ENCODE assay signal across 9 cellular contexts in the genomic region with DNA sequence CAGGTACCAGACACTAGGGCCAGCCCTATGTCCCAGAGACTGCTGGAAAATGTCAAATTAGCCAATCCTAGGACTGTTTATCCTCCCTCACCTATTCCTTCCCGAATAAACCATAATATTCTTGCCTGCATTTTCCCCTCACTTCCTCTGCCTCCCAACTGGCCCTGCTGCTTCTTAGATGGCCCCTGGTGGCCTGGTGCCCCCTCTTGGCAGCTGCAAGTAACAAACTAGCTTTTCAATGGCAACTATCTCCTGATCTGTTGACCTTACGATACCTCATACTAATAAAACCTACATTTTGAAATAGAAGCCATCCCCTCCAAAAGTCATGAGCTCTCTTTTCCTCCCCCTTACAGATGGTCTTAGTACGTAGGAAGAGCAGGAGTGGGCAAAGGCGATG.
A peak's percentile ranks its signal among the peaks of the same experiment; 100 is the strongest.
DNase-seq lines count a peak whose midpoint lies in the region; ATAC-seq and TF ChIP-seq lines count a peak whose summit lies in the region.
"Had no signal": no experiment of that assay in that cellular context is flagged by ENCODE, and none has a peak within 500 bp of the region (broad histone marks: within the 10 kb centered on the region; RNA-seq: fewer than 3 reads in every experiment).

No MANE protein-coding gene starts in this region.

- H3K36me3 ChIP-seq in Loucy (ENCODE audit: insufficient read depth, low read length) = no peaks in the 10 kb centered on the region

- H3K27me3 Mint-ChIP-seq in nephron progenitor cell (ENCODE audit: low read depth, poor library complexity) = peaks cover 32% of the 10 kb centered on the region

- H3K27me3 ChIP-seq in Loucy (ENCODE audit: insufficient read depth, low read length, poor library complexity, severe bottlenecking) = no peaks in the 10 kb centered on the region

- H3K9me3 ChIP-seq in Loucy (ENCODE audit: insufficient read depth, low read depth, low read length) = no peaks in the 10 kb centered on the region

- peak; percentile 51 for DNase-seq in DMS 273 (lab: John Stamatoyannopoulos, UW; ENCODE audit: unreplicated experiment)
- no peak for DNase-seq in DMS 273 treated with DMSO at 0.1 percent for 48 hours (lab: John Stamatoyannopoulos, UW)
- no peak for DNase-seq in astrocyte of the cerebellum (ENCODE audit: low read depth)
- DNase-seq in nephron progenitor cell = no peak
- DNase-seq in Ammon's horn (ENCODE audit: low spot score) = no peak
- DNase-seq: activated T-cell treated with anti-CD3 and anti-CD28 coated beads, Interleukin-2, amount 50 U/mL, for 4 hours had no signal

- H4K20me1 ChIP-seq in Loucy (ENCODE audit: insufficient read depth, low read length, poor library complexity, severe bottlenecking) = no peaks in the 10 kb centered on the region

- no peaks in the 10 kb centered on the region for H3K36me3 Mint-ChIP-seq in nephron progenitor cell (ENCODE audit: low read depth)

- H3K79me2 ChIP-seq in Loucy (ENCODE audit: insufficient read depth, low read length) = no peaks in the 10 kb centered on the region

- H3K4me1 Mint-ChIP-seq in nephron progenitor cell = peaks cover 34% of the 10 kb centered on the region

- H3K9me3 Mint-ChIP-seq in nephron progenitor cell = no peaks in the 10 kb centered on the region
- H3K9me3 Mint-ChIP-seq: activated T-cell treated with anti-CD3 and anti-CD28 coated beads, Interleukin-2, amount 50 U/mL, for 4 hours had no signal

- no peak overlapping the region for H3K9ac ChIP-seq in Loucy (ENCODE audit: low read depth, low read length, poor library complexity, severe bottlenecking)

- no peak overlapping the region for H3K4me2 ChIP-seq in Loucy (ENCODE audit: low read depth, low read length, poor library complexity, severe bottlenecking)

- peaks cover 3% of the 10 kb centered on the region for H3K4me1 ChIP-seq in Loucy (ENCODE audit: insufficient read depth, low read length, poor library complexity, severe bottlenecking)

- H3F3A ChIP-seq in Loucy (ENCODE audit: low read depth) = no peaks in the 10 kb centered on the region

- no peak overlapping the region for H3K4me3 ChIP-seq in Loucy (ENCODE audit: low read length, poor library complexity, severe bottlenecking)
- no peak overlapping the region for H3K4me3 ChIP-seq in astrocyte of the cerebellum (ENCODE audit: low read depth, low read length)

- no peak overlapping the region for H3K27ac Mint-ChIP-seq in nephron progenitor cell

- in situ Hi-C loops in astrocyte of the cerebellum (cut with HindIII; ENCODE audit: low sequenced_read_pairs) = no loop called here

- no peaks in the 10 kb centered on the region for H3K9me2 ChIP-seq in Loucy (replicated peaks; ENCODE audit: low read depth, low read length)

- ATAC-seq in HG03139 (IDR thresholded peaks at IDR 0.05; ENCODE audit: unreplicated experiment) (no peak), GM18519 (IDR thresholded peaks at IDR 0.05; ENCODE audit: low FRiP score, unreplicated experiment) (no peak)
- ATAC-seq: activated T-cell treated with anti-CD3 and anti-CD28 coated beads, Interleukin-2, amount 50 U/mL, for 4 hours had no signal

- H3K4me3 Mint-ChIP-seq in nephron progenitor cell = no peak overlapping the region
- H3K4me3 Mint-ChIP-seq: activated T-cell treated with anti-CD3 and anti-CD28 coated beads, Interleukin-2, amount 50 U/mL, for 4 hours had no signal

- no peak overlapping the region for H2AFZ ChIP-seq in Loucy (ENCODE audit: low read length)

- TF ChIP-seq CTCF in Loucy (conservative IDR thresholded peaks at IDR 0.05; ENCODE audit: low read length) = peak; percentile 76
- peak; percentile 17 for TF ChIP-seq CTCF in astrocyte of the cerebellum (IDR thresholded peaks at IDR 0.05; ENCODE audit: low read depth, low read length, missing control alignments)
- peak; percentile 42 for TF ChIP-seq CTCF in nephron progenitor cell (IDR thresholded peaks at IDR 0.05)

Comparison
In these comparisons a context has a peak if more than half of its experiments do, and no peak if none do; other contexts are left out.
1. CTCF ChIP-seq: peak in every context shown above with its lines; median percentile 76 in Loucy; 42 in nephron progenitor cell; 17 in astrocyte of the cerebellum.